ENCODE assay signal across 13 cellular contexts in the genomic region with DNA sequence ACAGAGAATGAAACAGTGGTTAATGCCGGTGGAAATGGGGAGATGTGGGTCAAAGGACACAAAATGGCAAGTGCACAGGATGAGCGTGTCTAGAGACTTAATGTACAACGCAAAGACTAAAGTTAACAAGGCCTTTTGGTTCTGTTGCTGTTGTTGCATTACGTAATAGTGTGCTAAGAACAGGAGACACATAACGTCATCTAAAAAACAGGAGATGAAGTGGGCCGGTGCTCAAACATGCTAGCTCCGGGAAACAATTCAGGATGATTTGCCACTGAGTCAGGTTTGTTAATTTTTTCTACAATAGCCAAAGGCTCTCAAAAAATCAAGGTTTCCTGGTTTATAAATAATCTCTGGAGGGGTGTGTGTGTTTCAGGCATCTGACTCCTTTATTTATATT. TPM values are rescaled to one million over a fixed set of nuclear protein-coding genes. Genes with fewer than 3 reads are reported as not detected.
DNase-seq lines count a peak whose midpoint lies in the region; ATAC-seq, FAIRE-seq and TF ChIP-seq lines count a peak whose summit lies in the region.
"Had no signal": no experiment of that assay in that cellular context is flagged by ENCODE, and none has a peak within 500 bp of the region (broad histone marks: within the 10 kb centered on the region; RNA-seq: fewer than 3 reads in every experiment).

No MANE protein-coding gene starts in this region.

- ATAC-seq in HepG2 (no peak; the same call in 2 of the 3 replicates), aorta (ENCODE audit: low FRiP score) (peak; percentile 70), GM19452 (IDR thresholded peaks at IDR 0.05; ENCODE audit: unreplicated experiment) (no peak), GM19324 (IDR thresholded peaks at IDR 0.05; ENCODE audit: low FRiP score, unreplicated experiment) (no peak)

- H3K4me1 ChIP-seq in breast epithelium (peaks cover 8 to 28% of the 10 kb centered on the region in 2 donors), HepG2 (ENCODE audit: insufficient read depth, low read length) (peaks cover 51% of the 10 kb centered on the region), aorta (ENCODE audit: control insufficient read depth in 1 of 2, insufficient read depth in 2 of 2, low read length in 2 of 2) (peaks cover 11 to 18% of the 10 kb centered on the region in 2 donors)
- H3K4me1 ChIP-seq: BLaER1 had no signal

- no peaks in the 10 kb centered on the region for H3K27me3 Mint-ChIP-seq in activated naive CD8-positive, alpha-beta T cell
- H3K27me3 Mint-ChIP-seq in activated naive CD8-positive, alpha-beta T cell treated with anti-CD3 and anti-CD28 coated beads for 36 hours: no peaks in the 10 kb centered on the region

- TF ChIP-seq CTCF in breast epithelium (IDR thresholded peaks at IDR 0.05) (no peak), HepG2 (CRISPR knock-in tag; IDR thresholded peaks at IDR 0.05) (no peak)

- H3K27me3 ChIP-seq in breast epithelium (no peaks in the 10 kb centered on the region), HepG2 (ENCODE audit: control insufficient read depth in 1 of 2, insufficient read depth in 2 of 2, low read length in 2 of 2) (no peaks in the 10 kb centered on the region), aorta (ENCODE audit: control insufficient read depth in 1 of 2, insufficient read depth in 2 of 2, low read length in 1 of 2) (no peaks in the 10 kb centered on the region)
- H3K27me3 ChIP-seq: BLaER1 had no signal

- intact Hi-C loops in breast epithelium (cut with DNase I; ENCODE audit: low total_unique reads) (no loop called here), HepG2 (cut with micrococcal nuclease; ENCODE audit: unreplicated experiment) (loop anchor here (10.0 kb wide), 1 partner anchor 50 kb away; no protein-coding TSS in a partner anchor), aorta (cut with DNase I) (no loop called here)

- H3K4me1 Mint-ChIP-seq in activated naive CD8-positive, alpha-beta T cell (ENCODE audit: low read depth): peaks cover 22% of the 10 kb centered on the region
- peaks cover 31% of the 10 kb centered on the region for H3K4me1 Mint-ChIP-seq in activated naive CD8-positive, alpha-beta T cell treated with anti-CD3 and anti-CD28 coated beads for 36 hours

- CTCF ChIA-PET in HepG2 (lab: Yijun Ruan, JAX; ENCODE audit: low intra/inter-chr PET ratio, low total read pairs): no interaction called here

- H3K36me3 ChIP-seq in breast epithelium: no peaks in the 10 kb centered on the region
- H3K36me3 ChIP-seq in HepG2 (replicated peaks in 1 of 2; ENCODE audit: control insufficient read depth in 1 of 2, insufficient read depth in 2 of 2, low read length in 2 of 2): no peaks in the 10 kb centered on the region
- H3K36me3 ChIP-seq in aorta (ENCODE audit: control insufficient read depth in 1 of 2, insufficient read depth in 2 of 2, low read length in 1 of 2): no peaks in the 10 kb centered on the region

- 0 out of 2 replicates have a peak overlapping the region, but pooled peaks have one; percentile 28 for H3K4me2 ChIP-seq in HepG2 (ENCODE audit: low read depth, low read length)
- H3K4me2 ChIP-seq: BLaER1 had no signal

- DNase-seq in activated naive CD8-positive, alpha-beta T cell treated with anti-CD3 and anti-CD28 coated beads for 36 hours: no peak
- DNase-seq in breast epithelium (ENCODE audit: low spot score in 2 of 2) (peak in 1 of 2 donors; percentile 64), HepG2 (ENCODE audit: low spot score) (peak; percentile 69), aorta (no peak), OCI-M2 (lab: John Stamatoyannopoulos, UW; ENCODE audit: unreplicated experiment) (no peak)
- DNase-seq: activated naive CD4-positive, alpha-beta T cell treated with Interleukin-2 at 50 U/mL for 16 hours; NCI-H1092 treated with DMSO at 0.1 percent for 48 hours; stimulated activated CD4-positive, alpha-beta T cell treated with anti-CD3 and anti-CD28 coated beads, Interleukin-2, amount 100 ng/mL, for 48 hours; T-helper 9 cell had no signal

- TF ChIP-seq POLR2A in breast epithelium (IDR thresholded peaks at IDR 0.05) (no peak), HepG2 (IDR thresholded peaks at IDR 0.05; ENCODE audit: insufficient read depth in 1 of 2, low read depth in 2 of 2, low read length in 2 of 2) (no peak)

- no peaks in the 10 kb centered on the region for H3K9me3 Mint-ChIP-seq in activated naive CD8-positive, alpha-beta T cell (ENCODE audit: low read depth)
- H3K9me3 Mint-ChIP-seq in activated naive CD8-positive, alpha-beta T cell treated with anti-CD3 and anti-CD28 coated beads for 36 hours: peaks cover 2% of the 10 kb centered on the region

- no peaks in the 10 kb centered on the region for H4K20me1 ChIP-seq in HepG2 (ENCODE audit: insufficient read depth, low read length)

- peak overlapping the region; percentile 50 for H3K27ac Mint-ChIP-seq in activated naive CD8-positive, alpha-beta T cell
- no peak overlapping the region for H3K27ac Mint-ChIP-seq in activated naive CD8-positive, alpha-beta T cell treated with anti-CD3 and anti-CD28 coated beads for 36 hours

- H3K4me3 Mint-ChIP-seq in activated naive CD8-positive, alpha-beta T cell: no peak overlapping the region
- no peak overlapping the region for H3K4me3 Mint-ChIP-seq in activated naive CD8-positive, alpha-beta T cell treated with anti-CD3 and anti-CD28 coated beads for 36 hours

- no TSS peak for BruUV-seq in HepG2 (replicated peaks; lab: Mats Ljungman, UMichigan)

- in situ Hi-C loops in HepG2 (cut with HindIII; ENCODE audit: extremely low pct_ligation_motif_present, low pct_unique_long_range_greater_than_20kb): no loop called here

- no peak for TF ChIP-seq RAD21 in HepG2 (CRISPR knock-in tag; IDR thresholded peaks at IDR 0.05)

- POLR2A ChIA-PET in HepG2 (lab: Yijun Ruan, JAX): no interaction called here

- H3K9me3 ChIP-seq in breast epithelium: no peaks in the 10 kb centered on the region
- H3K9me3 ChIP-seq in HepG2 (ENCODE audit: low read length): no peaks in the 10 kb centered on the region
- no peaks in the 10 kb centered on the region for H3K9me3 ChIP-seq in aorta (ENCODE audit: control insufficient read depth, low read length)
- H3K9me3 ChIP-seq: BLaER1 had no signal

- no peak overlapping the region for H3K4me3 ChIP-seq in breast epithelium
- no peak overlapping the region for H3K4me3 ChIP-seq in HepG2 (replicated peaks in 1 of 3; ENCODE audit: insufficient read depth in 1 of 3, low read depth in 2 of 3, low read length in 3 of 3)
- H3K4me3 ChIP-seq in aorta (ENCODE audit: low read length in 2 of 2): no peak overlapping the region
- H3K4me3 ChIP-seq: BLaER1 had no signal

- FAIRE-seq in HepG2 (lab: Jason Lieb, UNC): peak; percentile 70

- TF ChIP-seq EP300 in HepG2 (IDR thresholded peaks at IDR 0.05; ENCODE audit: low read depth in 2 of 2, low read length in 2 of 2) (0 out of 4 replicates have a peak, but pooled peaks of 1 of the 2 experiments have one; percentile 4), HepG2 (CRISPR knock-in tag; IDR thresholded peaks at IDR 0.05; ENCODE audit: borderline replicate concordance) (no peak)

- no peaks in the 10 kb centered on the region for H3K79me2 ChIP-seq in HepG2 (ENCODE audit: insufficient read depth, low read length)

- no peak overlapping the region for H2AFZ ChIP-seq in HepG2 (ENCODE audit: low read length)

- peaks cover 9% of the 10 kb centered on the region for H3K36me3 Mint-ChIP-seq in activated naive CD8-positive, alpha-beta T cell
- H3K36me3 Mint-ChIP-seq in activated naive CD8-positive, alpha-beta T cell treated with anti-CD3 and anti-CD28 coated beads for 36 hours: peaks cover 18% of the 10 kb centered on the region

- H3K27ac ChIP-seq in breast epithelium (peak overlapping the region; percentile 89 to 94), HepG2 (ENCODE audit: extremely low read length, insufficient read depth, low read length) (no peak overlapping the region), aorta (ENCODE audit: low read depth in 1 of 2, low read length in 2 of 2) (peak overlapping the region in 1 of 2 donors; percentile 70)
- H3K27ac ChIP-seq: BLaER1 had no signal

- no peak overlapping the region for H3K9ac ChIP-seq in HepG2 (ENCODE audit: insufficient read depth, low read depth, low read length)
- H3K9ac ChIP-seq: BLaER1 had no signal

- 32% methylated on average over 7 of the region's 7 CpGs for whole genome bisulfite sequencing in HepG2 (ENCODE audit: low lambda C conversion rate)
- 19 to 22% methylated on average over 7 of the region's 7 CpGs for WGBS in aorta, 2 donors

TF ChIP-seq in HepG2, 621 proteins besides CTCF, POLR2A, EP300 and RAD21 (continues in another document):
- TF ChIP-seq GATAD2A (CRISPR knock-in tag; IDR thresholded peaks at IDR 0.05): peak; percentile 56; the same call in 1 of the 2 replicates
- TF ChIP-seq SETDB1 (CRISPR knock-in tag; IDR thresholded peaks at IDR 0.05; ENCODE audit: borderline replicate concordance): no peak

RNA-seq across cellular contexts. Expression of gene ETV6, which starts 55.5 kb away (rescaled TPM):
- 10 to 100 TPM; 21.6 to 23.7 TPM for total RNA-seq in activated naive CD8-positive, alpha-beta T cell treated with anti-CD3 and anti-CD28 coated beads for 36 hours
- total RNA-seq in breast epithelium (10 to 100 TPM; 17.8 to 58.7 (median 45.2) TPM), HepG2 (2016; rRNA removed; fragmentation: Illumina TruSeq; extraction: Trizol) (2.2 and 2.8 TPM in 2 replicates), aorta (100 to 1,000 TPM in 1 of 2 donors, 10 to 100 TPM in 1; 73.7 to 113 TPM)
- 1.0 and 1.2 TPM in 2 replicates for total RNA-seq in HepG2 (2016; cell fraction: cytosol; rRNA removed; fragmentation: Illumina TruSeq; extraction: Trizol; ENCODE audit: low read depth)
- total RNA-seq in HepG2 (2016; cell fraction: insoluble cytoplasmic fraction; rRNA removed; fragmentation: Illumina TruSeq; extraction: Trizol): 1.8 and 2.5 TPM in 2 replicates
- 2.9 and 3.4 TPM in 2 replicates for total RNA-seq in HepG2 (2016; cell fraction: membrane; rRNA removed; fragmentation: Illumina TruSeq; extraction: Trizol)
- total RNA-seq in HepG2 (2016; cell fraction: nucleus; rRNA removed; fragmentation: Illumina TruSeq; extraction: Trizol): 3.9 and 4.2 TPM in 2 replicates
- polyA plus RNA-seq in HepG2 (2011; rRNA removed) (3.0 and 3.3 TPM in 2 replicates), aorta (10 to 100 TPM in 1 of 2 donors, 1 to 10 TPM in 1; 6.9 to 19.6 TPM)
- 1.9 and 2.1 TPM in 2 replicates for polyA plus RNA-seq in HepG2 (2011; cell fraction: cytosol; rRNA removed)
- polyA plus RNA-seq in HepG2 (2011; cell fraction: nucleus; rRNA removed): 3.5 and 4.3 TPM in 2 replicates
- 1.8 and 2.6 TPM in 2 replicates for polyA plus RNA-seq in HepG2 (2012)
- polyA plus RNA-seq in HepG2 (2016; cell fraction: cytosol; fragmentation: Illumina TruSeq; extraction: Trizol; ENCODE audit: low read depth): 1.1 and 1.2 TPM in 2 replicates
- polyA plus RNA-seq in HepG2 (2016; cell fraction: insoluble cytoplasmic fraction; fragmentation: Illumina TruSeq; extraction: Trizol; ENCODE audit: low read depth): 2.7 and 3.6 TPM in 2 replicates
- polyA plus RNA-seq in HepG2 (2016; cell fraction: membrane; fragmentation: Illumina TruSeq; extraction: Trizol; ENCODE audit: low read depth): 2.5 and 3.2 TPM in 2 replicates
- polyA plus RNA-seq in HepG2 (2016; cell fraction: nucleus; fragmentation: Illumina TruSeq; extraction: Trizol; ENCODE audit: insufficient read depth, low read depth): 4.6 and 5.1 TPM in 2 replicates
- 7.0 and 9.1 TPM in 2 replicates for polyA minus RNA-seq in HepG2 (2011; rRNA and poly(A)+ RNA removed; ENCODE audit: low replicate concordance)
- polyA minus RNA-seq in HepG2 (2011; cell fraction: cytosol; rRNA and poly(A)+ RNA removed): 3.4 and 4.0 TPM in 2 replicates
- 8.1 and 12.8 TPM in 2 replicates for polyA minus RNA-seq in HepG2 (2011; cell fraction: nucleus; rRNA and poly(A)+ RNA removed)
